In the genomic region with DNA sequence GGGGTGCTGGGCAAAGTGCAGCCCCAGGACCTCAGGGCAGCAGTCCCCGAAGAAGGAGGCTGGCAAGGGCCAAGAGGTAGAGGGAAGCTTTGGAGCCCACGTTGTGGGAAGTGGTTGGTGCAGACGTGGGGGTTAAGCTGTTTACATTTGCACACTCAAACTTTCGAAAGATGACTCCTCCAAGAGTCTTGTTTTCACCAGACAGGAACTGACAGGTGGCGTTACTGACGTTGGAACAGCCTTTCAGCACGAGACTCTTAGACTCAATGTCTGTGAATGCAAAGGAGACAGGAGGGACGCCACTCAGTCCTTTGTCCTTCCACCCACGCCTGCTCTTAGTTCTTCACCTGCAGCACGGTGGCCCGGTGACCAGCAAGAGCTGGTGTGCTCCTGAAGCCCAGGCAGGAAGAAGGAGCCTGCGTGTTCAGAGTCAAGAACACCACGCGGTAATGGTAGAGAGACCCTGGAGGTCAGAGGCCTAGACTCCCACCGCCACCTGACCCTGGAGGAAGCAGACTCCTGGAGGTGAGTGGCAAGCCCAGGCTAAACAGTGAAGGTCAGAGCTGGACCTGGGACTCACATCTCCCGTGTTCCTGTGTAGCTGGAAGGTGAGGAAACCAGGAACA, we compare ENCODE assay signal across 23 cellular contexts. TPM values are rescaled to one million over a fixed set of nuclear protein-coding genes. Genes with fewer than 3 reads are reported as not detected.
"Had no signal": no experiment of that assay in that cellular context is flagged by ENCODE, and none has a peak within 500 bp of the region (broad histone marks: within the 10 kb centered on the region; RNA-seq: fewer than 3 reads in every experiment).

No MANE protein-coding gene starts in this region.

- H3K9me3 Mint-ChIP-seq: activated naive CD4-positive, alpha-beta T cell treated with anti-CD3 and anti-CD28 coated beads, Interleukin-2, amount 10 ng/mL, durations not matched to agents 7 days and 5 days; activated T-helper 17 cell treated with anti-CD3 and anti-CD28 coated beads, Interleukin-2, amount 50 U/mL, for 72 hours had no signal

- DNase-seq: activated CD4-positive, alpha-beta T cell treated with anti-CD3 and anti-CD28 coated beads for 4 hours; activated CD8-positive, alpha-beta memory T cell treated with anti-CD3 and anti-CD28 coated beads for 24 hours; activated naive CD4-positive, alpha-beta T cell treated with anti-CD3 and anti-CD28 coated beads, Interleukin-2, amount 10 ng/mL, durations not matched to agents 7 days and 5 days; activated T-cell treated with anti-CD3 and anti-CD28 coated beads for 4 hours; caudate nucleus; colonic mucosa; esophagus squamous epithelium; foreskin fibroblast; heart left ventricle; mammary epithelial cell; stimulated activated CD4-positive, alpha-beta T cell treated with anti-CD3 and anti-CD28 coated beads, Interleukin-2, amount 100 ng/mL, for 24 hours; stimulated activated naive CD8-positive, alpha-beta T cell treated with anti-CD3 and anti-CD28 coated beads, Interleukin-15, amount 100 ng/mL, for 72 hours; T1000; testis; WERI-Rb-1 had no signal

- H3K9me3 ChIP-seq: adrenal gland, colonic mucosa, esophagus squamous epithelium, testis had no signal

- H3K36me3 Mint-ChIP-seq: activated naive CD4-positive, alpha-beta T cell treated with anti-CD3 and anti-CD28 coated beads, Interleukin-2, amount 10 ng/mL, durations not matched to agents 7 days and 5 days had no signal

- H3K4me3 Mint-ChIP-seq: activated naive CD4-positive, alpha-beta T cell treated with anti-CD3 and anti-CD28 coated beads, Interleukin-2, amount 10 ng/mL, durations not matched to agents 7 days and 5 days; activated T-helper 17 cell treated with anti-CD3 and anti-CD28 coated beads, Interleukin-2, amount 50 U/mL, for 72 hours; nephron; stimulated activated naive CD8-positive, alpha-beta T cell treated with anti-CD3 and anti-CD28 coated beads, Interleukin-15, amount 100 ng/mL, for 72 hours had no signal

- H3K27ac ChIP-seq: adrenal gland, colonic mucosa, esophagus squamous epithelium, heart left ventricle, testis, WERI-Rb-1 had no signal

- H3K27me3 ChIP-seq: adrenal gland, colonic mucosa, esophagus squamous epithelium, testis had no signal

- H3K27ac Mint-ChIP-seq: activated naive CD4-positive, alpha-beta T cell treated with anti-CD3 and anti-CD28 coated beads, Interleukin-2, amount 10 ng/mL, durations not matched to agents 7 days and 5 days; activated T-helper 17 cell treated with anti-CD3 and anti-CD28 coated beads, Interleukin-2, amount 50 U/mL, for 72 hours; nephron; stimulated activated naive CD8-positive, alpha-beta T cell treated with anti-CD3 and anti-CD28 coated beads, Interleukin-15, amount 100 ng/mL, for 72 hours had no signal

- H3K36me3 ChIP-seq: adrenal gland, colonic mucosa, esophagus squamous epithelium, heart left ventricle, WERI-Rb-1 had no signal

- H3K4me1 Mint-ChIP-seq: activated naive CD4-positive, alpha-beta T cell treated with anti-CD3 and anti-CD28 coated beads, Interleukin-2, amount 10 ng/mL, durations not matched to agents 7 days and 5 days; activated T-helper 17 cell treated with anti-CD3 and anti-CD28 coated beads, Interleukin-2, amount 50 U/mL, for 72 hours; nephron; stimulated activated naive CD8-positive, alpha-beta T cell treated with anti-CD3 and anti-CD28 coated beads, Interleukin-15, amount 100 ng/mL, for 72 hours had no signal

- H3K4me3 ChIP-seq: adrenal gland, colonic mucosa, esophagus squamous epithelium, heart left ventricle, testis had no signal

- H3K4me1 ChIP-seq: adrenal gland, colonic mucosa, esophagus squamous epithelium, heart left ventricle, testis had no signal

- ATAC-seq: activated T-helper 17 cell treated with anti-CD3 and anti-CD28 coated beads, Interleukin-2, amount 50 U/mL, for 72 hours; heart left ventricle; sciatic nerve; stimulated activated naive CD8-positive, alpha-beta T cell treated with anti-CD3 and anti-CD28 coated beads, Interleukin-15, amount 100 ng/mL, for 72 hours had no signal

RNA-seq across cellular contexts. Expression of gene LYPD8, which starts 15.9 kb away (rescaled TPM):
- total RNA-seq: activated T-helper 17 cell treated with anti-CD3 and anti-CD28 coated beads, Interleukin-2, amount 50 U/mL, for 72 hours; adrenal gland; esophagus squamous epithelium; heart left ventricle; mucosa of gallbladder; osteoblast; pulmonary artery endothelial cell; sciatic nerve; ureter had no signal
- polyA plus RNA-seq: heart left ventricle, mammary epithelial cell had no signal

RNA-seq across cellular contexts. Expression of gene OR14I1, which starts 37.1 kb away (rescaled TPM):
- total RNA-seq: activated T-helper 17 cell treated with anti-CD3 and anti-CD28 coated beads, Interleukin-2, amount 50 U/mL, for 72 hours; adrenal gland; colonic mucosa; esophagus squamous epithelium; heart left ventricle; mammary epithelial cell; mucosa of gallbladder; osteoblast; pulmonary artery endothelial cell; sciatic nerve; ureter had no signal
- polyA plus RNA-seq: adrenal gland, heart left ventricle, mammary epithelial cell had no signal
